In the genomic region with DNA sequence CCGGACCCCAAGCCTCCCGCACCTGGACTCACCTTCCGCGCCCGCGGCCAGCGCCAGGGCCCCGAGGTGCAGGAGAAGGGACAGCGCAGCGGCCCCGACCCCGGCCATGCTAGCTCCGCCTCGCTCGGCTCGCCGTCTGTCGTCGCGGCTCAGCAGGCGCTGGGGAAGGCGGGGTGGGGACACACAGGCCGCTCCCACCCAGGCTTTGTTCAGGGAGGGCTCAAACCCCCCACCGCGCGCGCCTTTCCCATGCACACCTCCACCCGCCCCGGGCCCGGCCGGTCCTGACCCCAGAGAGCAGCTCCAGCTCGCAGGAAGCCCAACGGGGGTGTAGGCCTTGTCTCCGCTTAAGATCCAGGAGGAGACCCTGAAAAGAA, we compare ENCODE assay signal across 10 cellular contexts. TPM values are rescaled to one million over a fixed set of nuclear protein-coding genes. Genes with fewer than 3 reads are reported as not detected.
DNase-seq lines count a peak whose midpoint lies in the region; ATAC-seq and TF ChIP-seq lines count a peak whose summit lies in the region.
"Had no signal": no experiment of that assay in that cellular context is flagged by ENCODE, and none has a peak within 500 bp of the region (broad histone marks: within the 10 kb centered on the region; RNA-seq: fewer than 3 reads in every experiment).

KCP (minus strand) TSS at position 141 of the 377 bp plus-strand sequence; CDS start at position 108, 33 bp downstream.

- H3K9me3 ChIP-seq in HUES48 (ENCODE audit: control insufficient read depth, insufficient read depth, low read length) (no peaks in the 10 kb centered on the region), left lung (no peaks in the 10 kb centered on the region), stomach (no peaks in the 10 kb centered on the region)

- 19 to 54% (median 23%) methylated on average over 11 to 34 of the region's 34 CpGs for WGBS in stomach, 5 donors

- peak in 1 of 10 donors; percentile 14 for DNase-seq in dorsolateral prefrontal cortex
- no peak for DNase-seq in left lung
- DNase-seq in stomach: no peak
- no peak for DNase-seq in NCI-H510A (lab: John Stamatoyannopoulos, UW)
- DNase-seq in hepatic stellate cell (ENCODE audit: low spot score): no peak
- no peak for DNase-seq in naive thymus-derived CD8-positive, alpha-beta T cell
- no peak for DNase-seq in NOMO-1 (lab: John Stamatoyannopoulos, UW; ENCODE audit: unreplicated experiment in 2 of 2)
- DNase-seq: OCI-M1 had no signal

- POLR2A ChIA-PET in naive thymus-derived CD8-positive, alpha-beta T cell (lab: Charles Lee): no interaction called here

- H3K27me3 ChIP-seq in HUES48 (ENCODE audit: control insufficient read depth, insufficient read depth, low read length) (peaks cover 58% of the 10 kb centered on the region), dorsolateral prefrontal cortex (peaks cover 0 to 72% (median 36%) of the 10 kb centered on the region in 45 donors), left lung (peaks cover 35 to 89% of the 10 kb centered on the region in 2 donors), stomach (peaks cover 0 to 85% (median 41%) of the 10 kb centered on the region in 3 donors)

- TF ChIP-seq CTCF in dorsolateral prefrontal cortex (IDR thresholded peaks at IDR 0.05 in 54 of 56, conservative IDR thresholded peaks at IDR 0.05 in 2 of 56; ENCODE audit: low read depth in 1 of 56, partially characterized antibody in 56 of 56) (no peak), left lung (IDR thresholded peaks at IDR 0.05) (no peak), stomach (IDR thresholded peaks at IDR 0.05) (no peak)

- no peaks in the 10 kb centered on the region for H3K36me3 Mint-ChIP-seq in naive thymus-derived CD8-positive, alpha-beta T cell

- H3K4me1 Mint-ChIP-seq in naive thymus-derived CD8-positive, alpha-beta T cell: peaks cover 5 to 18% (median 7%) of the 10 kb centered on the region in 4 donors

- TF ChIP-seq EP300 in stomach (IDR thresholded peaks at IDR 0.05): no peak

- peaks cover 15 to 89% (median 60%) of the 10 kb centered on the region in 5 donors for H3K27me3 Mint-ChIP-seq in naive thymus-derived CD8-positive, alpha-beta T cell

- no peak for TF ChIP-seq POLR2A in stomach (IDR thresholded peaks at IDR 0.05)

- peak; percentile 12 for ATAC-seq in left lung
- ATAC-seq in naive thymus-derived CD8-positive, alpha-beta T cell: no peak

- H3K9ac ChIP-seq in HUES48 (ENCODE audit: low read depth, low read length): no peak within 1 kb of the TSS

- H3K9me3 Mint-ChIP-seq in naive thymus-derived CD8-positive, alpha-beta T cell: no peaks in the 10 kb centered on the region
- H3K9me3 Mint-ChIP-seq: stimulated activated naive CD8-positive, alpha-beta T cell treated with anti-CD3 and anti-CD28 coated beads, Interleukin-15, Interleukin-2, amounts not matched to agents 100 ng/mL and 50 ng/mL, for 24 hours had no signal

- H3K4me3 Mint-ChIP-seq in naive thymus-derived CD8-positive, alpha-beta T cell: no peak within 1 kb of the TSS
- H3K4me3 Mint-ChIP-seq: stimulated activated naive CD8-positive, alpha-beta T cell treated with anti-CD3 and anti-CD28 coated beads, Interleukin-15, Interleukin-2, amounts not matched to agents 100 ng/mL and 50 ng/mL, for 24 hours had no signal

- H3K27ac Mint-ChIP-seq in naive thymus-derived CD8-positive, alpha-beta T cell: no peak within 1 kb of the TSS
- H3K27ac Mint-ChIP-seq: stimulated activated naive CD8-positive, alpha-beta T cell treated with anti-CD3 and anti-CD28 coated beads, Interleukin-15, Interleukin-2, amounts not matched to agents 100 ng/mL and 50 ng/mL, for 24 hours had no signal

- H3K4me1 ChIP-seq in HUES48 (ENCODE audit: control insufficient read depth, insufficient read depth, low read length) (peaks cover 18% of the 10 kb centered on the region), left lung (peaks cover 6 to 17% of the 10 kb centered on the region in 2 donors), stomach (peaks cover 19 to 37% (median 25%) of the 10 kb centered on the region in 4 donors)

- intact Hi-C loops in dorsolateral prefrontal cortex (cut with DNase I) (no loop called here), left lung (cut with DNase I) (no loop called here), stomach (cut with DNase I; ENCODE audit: low total_unique reads) (no loop called here)

- H3K27ac ChIP-seq in HUES48 (ENCODE audit: low read depth, low read length) (peak within 1 kb of the TSS; percentile 53), dorsolateral prefrontal cortex (no peak within 1 kb of the TSS), left lung (no peak within 1 kb of the TSS), stomach (no peak within 1 kb of the TSS)

- H3K36me3 ChIP-seq in HUES48 (ENCODE audit: control insufficient read depth, insufficient read depth, low read length) (no peaks in the 10 kb centered on the region), left lung (no peaks in the 10 kb centered on the region), stomach (no peaks in the 10 kb centered on the region)

- H3K4me3 ChIP-seq in HUES48 (ENCODE audit: low read depth, low read length): peak within 1 kb of the TSS; percentile 61
- H3K4me3 ChIP-seq in dorsolateral prefrontal cortex: peak within 1 kb of the TSS in 31 of 59 donors; percentile 3 to 56 (median 29)
- H3K4me3 ChIP-seq in left lung: peak within 1 kb of the TSS in 1 of 2 donors; percentile 13
- H3K4me3 ChIP-seq in stomach: peak within 1 kb of the TSS; percentile 21 to 43 (median 27)

RNA-seq across cellular contexts. Expression of gene KCP, which starts in this region (rescaled TPM):
- total RNA-seq in dorsolateral prefrontal cortex (1 to 10 TPM in 8 of 120 experiments, under 1 TPM in 105, not detected in 7; 0.15 to 1.5 (median 0.64) TPM), left lung (1 to 10 TPM; 1.5 to 1.7 TPM), stomach (1 to 10 TPM in 1 of 5 donors, under 1 TPM in 1, not detected in 3; 0.73 to 2.3 TPM)
- 1 to 10 TPM in 1 of 3 donors, not detected in 2; 1.6 TPM for polyA plus RNA-seq in stomach
- under 1 TPM; 0.29 to 0.33 TPM for total RNA-seq in naive thymus-derived CD8-positive, alpha-beta T cell
- polyA plus RNA-seq in naive thymus-derived CD8-positive, alpha-beta T cell: not detected
